In the genomic region with DNA sequence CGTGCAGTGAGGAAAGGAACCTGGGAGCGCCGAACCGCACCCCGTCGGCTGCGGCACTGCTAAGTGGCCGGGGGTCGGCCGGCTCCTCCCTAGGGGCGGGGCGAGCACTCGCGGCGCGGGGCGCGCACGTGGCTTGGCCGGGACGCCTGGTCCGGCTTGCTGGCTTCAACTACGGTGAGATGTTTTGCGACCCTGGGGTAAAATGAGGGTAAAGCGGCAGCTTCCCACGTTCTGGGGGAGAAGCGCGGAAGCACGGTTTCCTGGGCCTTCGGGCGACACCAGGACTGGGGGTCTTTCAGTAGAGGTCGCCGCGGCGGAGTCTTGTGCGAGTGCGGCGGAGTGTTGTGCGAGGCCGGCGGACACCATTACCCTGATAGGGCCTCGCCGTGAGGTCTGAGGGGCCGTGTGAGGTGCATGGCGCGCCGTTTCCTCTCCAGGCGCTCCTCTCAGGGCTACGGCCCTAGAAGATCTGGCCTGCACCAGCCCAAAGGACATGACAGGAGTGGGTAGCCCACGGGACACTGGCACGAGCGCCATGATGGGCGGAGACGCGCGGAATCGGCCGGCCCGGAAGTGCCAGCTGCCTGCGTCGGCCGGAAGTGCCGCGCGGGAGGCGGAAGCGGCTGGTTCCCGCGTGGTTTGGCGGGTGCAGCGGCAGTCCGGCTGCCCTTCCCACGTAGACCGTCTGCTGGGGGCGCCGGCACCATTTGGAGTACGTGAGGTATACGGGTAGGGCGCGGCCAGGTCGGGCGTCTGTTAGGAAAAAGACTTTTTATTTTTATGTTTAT, we compare ENCODE assay signal across 1 cellular context.
A peak's percentile ranks its signal among the peaks of the same experiment; 100 is the strongest.
TF ChIP-seq lines count a peak whose summit lies in the region.

A gene with protein sequence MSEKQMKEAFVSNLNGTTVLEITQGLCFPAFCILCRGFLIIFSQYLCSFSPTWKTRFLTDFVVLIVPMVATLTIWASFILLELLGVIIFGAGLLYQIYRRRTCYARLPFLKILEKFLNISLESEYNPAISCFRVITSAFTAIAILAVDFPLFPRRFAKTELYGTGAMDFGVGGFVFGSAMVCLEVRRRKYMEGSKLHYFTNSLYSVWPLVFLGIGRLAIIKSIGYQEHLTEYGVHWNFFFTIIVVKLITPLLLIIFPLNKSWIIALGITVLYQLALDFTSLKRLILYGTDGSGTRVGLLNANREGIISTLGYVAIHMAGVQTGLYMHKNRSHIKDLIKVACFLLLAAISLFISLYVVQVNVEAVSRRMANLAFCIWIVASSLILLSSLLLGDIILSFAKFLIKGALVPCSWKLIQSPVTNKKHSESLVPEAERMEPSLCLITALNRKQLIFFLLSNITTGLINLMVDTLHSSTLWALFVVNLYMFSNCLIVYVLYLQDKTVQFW (plus strand): TSS at position 107 of the 788 bp plus-strand sequence. CDS start 2,115 bp downstream, outside the sequence.

TF ChIP-seq in HepG2, 621 proteins besides CTCF, POLR2A, EP300 and RAD21 (continued from another document and continues in another):
- no peak for TF ChIP-seq PBX2 (CRISPR knock-in tag; IDR thresholded peaks at IDR 0.05)
- TF ChIP-seq RFX1 (IDR thresholded peaks at IDR 0.05) = no peak
- no peak for TF ChIP-seq ZNF136 (CRISPR knock-in tag; IDR thresholded peaks at IDR 0.05; ENCODE audit: low read depth)
- TF ChIP-seq MBNL3 (CRISPR knock-in tag; conservative IDR thresholded peaks at IDR 0.05) = no peak
- 0 out of 2 replicates have a peak, but pooled peaks have one; percentile 50 for TF ChIP-seq ZNF354B (CRISPR knock-in tag; IDR thresholded peaks at IDR 0.05)
- TF ChIP-seq ONECUT2 (CRISPR knock-in tag; IDR thresholded peaks at IDR 0.05) = no peak
- no peak for TF ChIP-seq SNRNP70 (IDR thresholded peaks at IDR 0.05; ENCODE audit: low read depth, low read length)
- TF ChIP-seq KAT8 (CRISPR knock-in tag; IDR thresholded peaks at IDR 0.05) = peak; percentile 90
- TF ChIP-seq, protein P1, sequence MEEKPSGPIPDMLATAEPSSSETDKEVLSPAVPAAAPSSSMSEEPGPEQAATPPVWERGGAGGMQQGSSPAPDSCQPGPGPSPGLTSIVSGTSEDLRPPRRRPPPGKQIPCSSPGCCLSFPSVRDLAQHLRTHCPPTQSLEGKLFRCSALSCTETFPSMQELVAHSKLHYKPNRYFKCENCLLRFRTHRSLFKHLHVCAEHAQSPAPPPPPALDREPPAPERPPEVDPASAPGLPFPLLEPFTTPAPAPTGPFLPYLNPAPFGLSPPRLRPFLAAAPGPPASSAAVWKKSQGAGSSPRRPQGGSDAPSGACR (CRISPR knock-in tag; IDR thresholded peaks at IDR 0.05) = peak; percentile 77
- peak; percentile 71 for TF ChIP-seq GFI1 (CRISPR knock-in tag; IDR thresholded peaks at IDR 0.05; ENCODE audit: borderline replicate concordance)
- TF ChIP-seq ZNF383 (CRISPR knock-in tag; IDR thresholded peaks at IDR 0.05; ENCODE audit: borderline replicate concordance) = no peak
- TF ChIP-seq TBL1XR1 (IDR thresholded peaks at IDR 0.05; ENCODE audit: borderline replicate concordance, low read length, partially characterized antibody) = no peak
- no peak; the same call in 1 of the 2 replicates for TF ChIP-seq TSC22D2 (CRISPR knock-in tag; IDR thresholded peaks at IDR 0.05; ENCODE audit: borderline replicate concordance)
- TF ChIP-seq BRCA1 (CRISPR knock-in tag; IDR thresholded peaks at IDR 0.05) = peak; percentile 77; the same call in 1 of the 2 replicates
- TF ChIP-seq, protein P2, sequence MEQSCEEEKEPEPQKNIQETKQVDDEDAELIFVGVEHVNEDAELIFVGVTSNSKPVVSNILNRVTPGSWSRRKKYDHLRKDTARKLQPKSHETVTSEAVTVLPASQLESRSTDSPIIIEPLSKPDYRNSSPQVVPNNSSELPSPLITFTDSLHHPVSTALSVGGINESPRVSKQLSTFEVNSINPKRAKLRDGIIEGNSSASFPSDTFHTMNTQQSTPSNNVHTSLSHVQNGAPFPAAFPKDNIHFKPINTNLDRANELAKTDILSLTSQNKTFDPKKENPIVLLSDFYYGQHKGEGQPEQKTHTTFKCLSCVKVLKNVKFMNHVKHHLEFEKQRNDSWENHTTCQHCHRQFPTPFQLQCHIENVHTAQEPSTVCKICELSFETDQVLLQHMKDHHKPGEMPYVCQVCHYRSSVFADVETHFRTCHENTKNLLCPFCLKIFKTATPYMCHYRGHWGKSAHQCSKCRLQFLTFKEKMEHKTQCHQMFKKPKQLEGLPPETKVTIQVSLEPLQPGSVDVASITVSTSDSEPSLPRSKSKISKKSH (CRISPR knock-in tag; IDR thresholded peaks at IDR 0.05; ENCODE audit: borderline replicate concordance) = peak; percentile 89; the same call in 1 of the 2 replicates
- TF ChIP-seq HNRNPK (IDR thresholded peaks at IDR 0.05; ENCODE audit: low read depth, low read length, poor library complexity, severe bottlenecking) = peak; percentile 52
- no peak for TF ChIP-seq ZFP82 (CRISPR knock-in tag; IDR thresholded peaks at IDR 0.05; ENCODE audit: borderline replicate concordance)
- TF ChIP-seq, protein P3, sequence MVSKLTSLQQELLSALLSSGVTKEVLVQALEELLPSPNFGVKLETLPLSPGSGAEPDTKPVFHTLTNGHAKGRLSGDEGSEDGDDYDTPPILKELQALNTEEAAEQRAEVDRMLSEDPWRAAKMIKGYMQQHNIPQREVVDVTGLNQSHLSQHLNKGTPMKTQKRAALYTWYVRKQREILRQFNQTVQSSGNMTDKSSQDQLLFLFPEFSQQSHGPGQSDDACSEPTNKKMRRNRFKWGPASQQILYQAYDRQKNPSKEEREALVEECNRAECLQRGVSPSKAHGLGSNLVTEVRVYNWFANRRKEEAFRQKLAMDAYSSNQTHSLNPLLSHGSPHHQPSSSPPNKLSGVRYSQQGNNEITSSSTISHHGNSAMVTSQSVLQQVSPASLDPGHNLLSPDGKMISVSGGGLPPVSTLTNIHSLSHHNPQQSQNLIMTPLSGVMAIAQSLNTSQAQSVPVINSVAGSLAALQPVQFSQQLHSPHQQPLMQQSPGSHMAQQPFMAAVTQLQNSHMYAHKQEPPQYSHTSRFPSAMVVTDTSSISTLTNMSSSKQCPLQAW (CRISPR knock-in tag; IDR thresholded peaks at IDR 0.05) = no peak; the same call in 1 of the 2 replicates
- TF ChIP-seq ZKSCAN8 (CRISPR knock-in tag; IDR thresholded peaks at IDR 0.05; ENCODE audit: borderline replicate concordance) = 0 out of 2 replicates have a peak, but pooled peaks have one; percentile 25
- TF ChIP-seq CERS6 (CRISPR knock-in tag; IDR thresholded peaks at IDR 0.05) = no peak
- no peak; the same call in 1 of the 2 replicates for TF ChIP-seq HMGXB3 (CRISPR knock-in tag; IDR thresholded peaks at IDR 0.05; ENCODE audit: borderline replicate concordance)
- TF ChIP-seq, protein P4, sequence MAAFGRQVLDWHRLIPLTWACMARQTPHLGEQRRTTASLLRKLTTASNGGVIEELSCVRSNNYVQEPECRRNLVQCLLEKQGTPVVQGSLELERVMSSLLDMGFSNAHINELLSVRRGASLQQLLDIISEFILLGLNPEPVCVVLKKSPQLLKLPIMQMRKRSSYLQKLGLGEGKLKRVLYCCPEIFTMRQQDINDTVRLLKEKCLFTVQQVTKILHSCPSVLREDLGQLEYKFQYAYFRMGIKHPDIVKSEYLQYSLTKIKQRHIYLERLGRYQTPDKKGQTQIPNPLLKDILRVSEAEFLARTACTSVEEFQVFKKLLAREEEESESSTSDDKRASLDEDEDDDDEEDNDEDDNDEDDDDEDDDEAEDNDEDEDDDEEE (CRISPR knock-in tag; IDR thresholded peaks at IDR 0.05) = 0 out of 2 replicates have a peak, but pooled peaks have one; percentile 4
- no peak for TF ChIP-seq SNAI1 (CRISPR knock-in tag; IDR thresholded peaks at IDR 0.05; ENCODE audit: borderline replicate concordance)
- peak; percentile 56; the same call in 1 of the 2 replicates for TF ChIP-seq PHF21A (CRISPR knock-in tag; IDR thresholded peaks at IDR 0.05)
- no peak for TF ChIP-seq ZNF891 (CRISPR knock-in tag; IDR thresholded peaks at IDR 0.05)
- no peak for TF ChIP-seq ZNF10 (CRISPR knock-in tag; IDR thresholded peaks at IDR 0.05; ENCODE audit: borderline replicate concordance, low read depth)
- TF ChIP-seq, protein P5, sequence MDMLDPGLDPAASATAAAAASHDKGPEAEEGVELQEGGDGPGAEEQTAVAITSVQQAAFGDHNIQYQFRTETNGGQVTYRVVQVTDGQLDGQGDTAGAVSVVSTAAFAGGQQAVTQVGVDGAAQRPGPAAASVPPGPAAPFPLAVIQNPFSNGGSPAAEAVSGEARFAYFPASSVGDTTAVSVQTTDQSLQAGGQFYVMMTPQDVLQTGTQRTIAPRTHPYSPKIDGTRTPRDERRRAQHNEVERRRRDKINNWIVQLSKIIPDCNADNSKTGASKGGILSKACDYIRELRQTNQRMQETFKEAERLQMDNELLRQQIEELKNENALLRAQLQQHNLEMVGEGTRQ (IDR thresholded peaks at IDR 0.05; ENCODE audit: low read depth, low read length) = no peak
- TF ChIP-seq, protein P5 (CRISPR knock-in tag; IDR thresholded peaks at IDR 0.05; ENCODE audit: borderline replicate concordance) = 0 out of 2 replicates have a peak, but pooled peaks have one; percentile 20
- TF ChIP-seq ZSCAN30 (CRISPR knock-in tag; IDR thresholded peaks at IDR 0.05) = 0 out of 2 replicates have a peak, but pooled peaks have one; percentile 24
- TF ChIP-seq, protein P6, sequence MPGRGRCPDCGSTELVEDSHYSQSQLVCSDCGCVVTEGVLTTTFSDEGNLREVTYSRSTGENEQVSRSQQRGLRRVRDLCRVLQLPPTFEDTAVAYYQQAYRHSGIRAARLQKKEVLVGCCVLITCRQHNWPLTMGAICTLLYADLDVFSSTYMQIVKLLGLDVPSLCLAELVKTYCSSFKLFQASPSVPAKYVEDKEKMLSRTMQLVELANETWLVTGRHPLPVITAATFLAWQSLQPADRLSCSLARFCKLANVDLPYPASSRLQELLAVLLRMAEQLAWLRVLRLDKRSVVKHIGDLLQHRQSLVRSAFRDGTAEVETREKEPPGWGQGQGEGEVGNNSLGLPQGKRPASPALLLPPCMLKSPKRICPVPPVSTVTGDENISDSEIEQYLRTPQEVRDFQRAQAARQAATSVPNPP (CRISPR knock-in tag; IDR thresholded peaks at IDR 0.05) = peak; percentile 71; the same call in 1 of the 2 replicates
- no peak for TF ChIP-seq ZFP62 (CRISPR knock-in tag; IDR thresholded peaks at IDR 0.05)
- peak; percentile 86 for TF ChIP-seq ZNF780A (CRISPR knock-in tag; IDR thresholded peaks at IDR 0.05)
- TF ChIP-seq ZNF644 (CRISPR knock-in tag; IDR thresholded peaks at IDR 0.05; ENCODE audit: low read depth) = no peak
- TF ChIP-seq MYPOP (CRISPR knock-in tag; IDR thresholded peaks at IDR 0.05) = no peak; the same call in 1 of the 2 replicates
- no peak for TF ChIP-seq HHEX (CRISPR knock-in tag; IDR thresholded peaks at IDR 0.05)
- TF ChIP-seq ZSCAN20 (CRISPR knock-in tag; IDR thresholded peaks at IDR 0.05; ENCODE audit: borderline replicate concordance) = peak; percentile 71; the same call in 1 of the 2 replicates
